ENCODE assay signal across 11 cellular contexts in the genomic region with DNA sequence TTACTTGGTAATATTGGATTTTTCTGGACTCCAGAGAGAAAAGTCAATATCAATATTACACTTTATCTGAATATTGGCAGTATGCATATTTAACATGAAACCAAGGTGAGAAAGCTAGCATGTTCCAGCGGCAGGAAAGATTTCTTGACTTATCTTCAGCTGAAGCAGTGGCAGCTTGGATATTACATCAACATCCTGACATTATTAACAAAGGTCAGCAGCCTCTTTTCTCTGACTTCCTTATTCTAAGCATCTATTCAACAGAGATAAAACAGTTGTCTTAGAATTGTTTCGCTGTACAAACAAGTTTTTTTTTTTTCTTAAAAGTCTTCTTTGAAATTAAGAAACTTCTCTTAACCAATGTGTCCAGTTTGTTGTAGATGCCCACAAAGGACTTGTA. TPM values are rescaled to one million over a fixed set of nuclear protein-coding genes. Genes with fewer than 3 reads are reported as not detected.
A peak's percentile ranks its signal among the peaks of the same experiment; 100 is the strongest.
DNase-seq lines count a peak whose midpoint lies in the region; ATAC-seq and TF ChIP-seq lines count a peak whose summit lies in the region.
"Had no signal": no experiment of that assay in that cellular context is flagged by ENCODE, and none has a peak within 500 bp of the region (broad histone marks: within the 10 kb centered on the region; RNA-seq: fewer than 3 reads in every experiment).

No MANE protein-coding gene starts in this region.

- H3K36me3 ChIP-seq in RWPE2 (ENCODE audit: low read depth) (peaks cover 28% of the 10 kb centered on the region), smooth muscle cell (ENCODE audit: low read depth) (no peaks in the 10 kb centered on the region), A673 (ENCODE audit: insufficient read depth, low read length, poor library complexity, severe bottlenecking) (no peaks in the 10 kb centered on the region)
- H3K36me3 ChIP-seq: SJCRH30 had no signal

- H2AFZ ChIP-seq in smooth muscle cell (ENCODE audit: low read depth): peak overlapping the region; percentile 7

- peak overlapping the region; percentile 77 for H3K4me2 ChIP-seq in smooth muscle cell

- WGBS in smooth muscle cell (ENCODE audit: low lambda C conversion rate): 62% methylated on average over 2 of the region's 2 CpGs

- H3K9me3 ChIP-seq in RWPE2 (ENCODE audit: severe bottlenecking): no peaks in the 10 kb centered on the region
- H3K9me3 ChIP-seq in smooth muscle cell (replicated peaks; ENCODE audit: low read depth): no peaks in the 10 kb centered on the region
- H3K9me3 ChIP-seq in A673 (ENCODE audit: low read depth, low read length, poor library complexity, severe bottlenecking): no peaks in the 10 kb centered on the region
- H3K9me3 ChIP-seq: SJCRH30 had no signal

- H3K4me3 ChIP-seq in RWPE2 (ENCODE audit: severe bottlenecking) (no peak overlapping the region), fibroblast of mammary gland (ENCODE audit: control insufficient read depth, low read depth, low read length) (no peak overlapping the region), smooth muscle cell (no peak overlapping the region), A673 (ENCODE audit: low read depth, low read length, poor library complexity, severe bottlenecking) (no peak overlapping the region)
- H3K4me3 ChIP-seq: SJCRH30 had no signal

- peaks cover 19% of the 10 kb centered on the region for H3F3A ChIP-seq in smooth muscle cell (ENCODE audit: low read depth)

- DNase-seq in SKM-1 treated with dmso at 0.1 percent for 144 hours (lab: John Stamatoyannopoulos, UW; ENCODE audit: unreplicated experiment): peak; percentile 49
- DNase-seq in SKM-1 (lab: John Stamatoyannopoulos, UW; ENCODE audit: unreplicated experiment): no peak
- no peak for DNase-seq in RWPE2 (ENCODE audit: low spot score)
- peak; percentile 33 for DNase-seq in fibroblast of mammary gland (ENCODE audit: low read depth)
- no peak for DNase-seq in smooth muscle cell (lab: John Stamatoyannopoulos, UW; ENCODE audit: unreplicated experiment)
- no peak for DNase-seq in A673 (ENCODE audit: low spot score)
- no peak for DNase-seq in EL
- DNase-seq: activated CD4-positive, alpha-beta T cell treated with anti-CD3 and anti-CD28 coated beads for 1 hour; activated effector memory CD4-positive, alpha-beta T cell treated with Interleukin-2 at 50 U/mL for 16 hours; SJCRH30 had no signal

- CTCF ChIA-PET in A673 (lab: Charles Lee): no interaction called here

- H3K27ac ChIP-seq in RWPE2 (ENCODE audit: poor library complexity, severe bottlenecking) (peak overlapping the region; percentile 95), smooth muscle cell (ENCODE audit: low read depth) (peak overlapping the region; percentile 96), A673 (ENCODE audit: low read depth, low read length, poor library complexity, severe bottlenecking) (no peak overlapping the region)
- H3K27ac ChIP-seq: SJCRH30 had no signal

- ATAC-seq in RWPE2 (ENCODE audit: low read depth) (no peak), HG02938 (IDR thresholded peaks at IDR 0.05; ENCODE audit: unreplicated experiment) (no peak)

- POLR2A ChIA-PET in A673 (lab: Charles Lee; ENCODE audit: low non-redundant PET): no interaction called here

- peaks cover 94% of the 10 kb centered on the region for H3K79me2 ChIP-seq in smooth muscle cell (ENCODE audit: low read depth)

- H3K27me3 ChIP-seq in RWPE2 (ENCODE audit: insufficient read depth, poor library complexity, severe bottlenecking) (no peaks in the 10 kb centered on the region), smooth muscle cell (ENCODE audit: low read depth) (no peaks in the 10 kb centered on the region), A673 (replicated peaks; ENCODE audit: insufficient read depth, low read depth, low read length, poor library complexity) (no peaks in the 10 kb centered on the region)
- H3K27me3 ChIP-seq: SJCRH30 had no signal

- TF ChIP-seq CTCF in RWPE2 (IDR thresholded peaks at IDR 0.05; ENCODE audit: poor library complexity, severe bottlenecking) (no peak), fibroblast of mammary gland (conservative IDR thresholded peaks at IDR 0.05; ENCODE audit: control insufficient read depth, insufficient read depth, low read depth, low read length) (no peak), smooth muscle cell (IDR thresholded peaks at IDR 0.05; ENCODE audit: borderline replicate concordance, insufficient read depth, poor library complexity, severe bottlenecking) (no peak), A673 (conservative IDR thresholded peaks at IDR 0.05; ENCODE audit: low read depth, low read length) (no peak)

- H4K20me1 ChIP-seq in smooth muscle cell (ENCODE audit: low read depth): peaks cover 3% of the 10 kb centered on the region

- H3K4me1 ChIP-seq in RWPE2 (ENCODE audit: insufficient read depth, poor library complexity, severe bottlenecking) (peaks cover 83% of the 10 kb centered on the region), smooth muscle cell (ENCODE audit: low read depth) (peaks cover 55% of the 10 kb centered on the region), A673 (ENCODE audit: insufficient read depth, low read length, poor library complexity, severe bottlenecking) (no peaks in the 10 kb centered on the region)

- intact Hi-C loops in A673 (cut with micrococcal nuclease; ENCODE audit: unreplicated experiment): no loop called here

- no TSS peak for BruUV-seq in A673 (replicated peaks; lab: Mats Ljungman, UMichigan)

- peak overlapping the region; percentile 58 for H3K9ac ChIP-seq in smooth muscle cell (ENCODE audit: low read depth)

RNA-seq across cellular contexts. Expression of a gene that starts 11.8 kb away (rescaled TPM):
- total RNA-seq in smooth muscle cell (82.1 and 86.1 TPM in 2 replicates), A673 (2021) (1.5 and 2.4 TPM in 2 replicates)
- 44.6 and 77.5 TPM in 2 replicates for polyA plus RNA-seq in smooth muscle cell

Comparison
In these comparisons a context has a peak if more than half of its experiments do, and no peak if none do; other contexts are left out.
1. DNase-seq: peak in SKM-1 treated with dmso at 0.1 percent for 144 hours (single experiment) and fibroblast of mammary gland (single experiment); none in SKM-1 (single experiment), RWPE2 (single experiment), smooth muscle cell (single experiment), A673 (single experiment) and EL (single experiment).
2. RNA of a gene that starts 11.8 kb away (total RNA-seq): 82.1 to 86.1 TPM in smooth muscle cell; 1.5 to 2.4 TPM in A673; every median in the first group is over 10 times any median in the second.